Comparison of ENCODE assay signal across 17 cellular contexts in genomic region chr9:4196886-4197285, GRCh38.
A peak's percentile ranks its signal among the peaks of the same experiment; 100 is the strongest.
DNase-seq lines count a peak whose midpoint lies in the region; ATAC-seq and TF ChIP-seq lines count a peak whose summit lies in the region.
"Had no signal": no experiment of that assay in that cellular context is flagged by ENCODE, and none has a peak within 500 bp of the region (broad histone marks: within the 10 kb centered on the region; RNA-seq: fewer than 3 reads in every experiment).

No MANE protein-coding gene starts in this region.

- H3K9ac ChIP-seq in skeletal muscle satellite cell (ENCODE audit: low read depth, low read length) = no peak overlapping the region

- H3K27me3 Mint-ChIP-seq in activated naive CD8-positive, alpha-beta T cell treated with anti-CD3 and anti-CD28 coated beads, Interleukin-2, amount 50 U/mL, for 24 hours = peaks cover 3% of the 10 kb centered on the region
- no peaks in the 10 kb centered on the region for H3K27me3 Mint-ChIP-seq in activated naive CD8-positive, alpha-beta T cell treated with anti-CD3 and anti-CD28 coated beads for 36 hours
- peaks cover 6% of the 10 kb centered on the region for H3K27me3 Mint-ChIP-seq in activated T-cell treated with anti-CD3 and anti-CD28 coated beads, Interleukin-2, amount 50 U/mL, for 4 hours (ENCODE audit: low read depth)

- peaks cover 0 to 24% (median 11%) of the 10 kb centered on the region in 4 donors for H3K9me3 ChIP-seq in esophagus muscularis mucosa
- peaks cover 9% of the 10 kb centered on the region for H3K9me3 ChIP-seq in skeletal muscle satellite cell (replicated peaks; ENCODE audit: low read length)
- peaks cover 0 to 33% (median 0%) of the 10 kb centered on the region in 3 donors for H3K9me3 ChIP-seq in body of pancreas
- H3K9me3 ChIP-seq: ovary had no signal

- no peak for TF ChIP-seq EP300 in esophagus muscularis mucosa (IDR thresholded peaks at IDR 0.05)

- H3K27me3 ChIP-seq in esophagus muscularis mucosa (no peaks in the 10 kb centered on the region), skeletal muscle satellite cell (ENCODE audit: control insufficient read depth, insufficient read depth, low read length) (no peaks in the 10 kb centered on the region), body of pancreas (no peaks in the 10 kb centered on the region)
- H3K27me3 ChIP-seq: ovary, upper lobe of left lung had no signal

- peaks cover 9% of the 10 kb centered on the region for H3K36me3 Mint-ChIP-seq in activated naive CD8-positive, alpha-beta T cell treated with anti-CD3 and anti-CD28 coated beads, Interleukin-2, amount 50 U/mL, for 24 hours (ENCODE audit: low read depth)
- H3K36me3 Mint-ChIP-seq in activated naive CD8-positive, alpha-beta T cell treated with anti-CD3 and anti-CD28 coated beads for 36 hours = peaks cover 36% of the 10 kb centered on the region
- no peaks in the 10 kb centered on the region for H3K36me3 Mint-ChIP-seq in activated T-cell treated with anti-CD3 and anti-CD28 coated beads, Interleukin-2, amount 50 U/mL, for 4 hours (ENCODE audit: insufficient read depth)

- H3K27ac ChIP-seq in esophagus muscularis mucosa (replicated peaks in 1 of 4) (no peak overlapping the region), body of pancreas (no peak overlapping the region)
- H3K27ac ChIP-seq: ovary, upper lobe of left lung had no signal

- no peaks in the 10 kb centered on the region for H3K4me1 Mint-ChIP-seq in activated naive CD8-positive, alpha-beta T cell treated with anti-CD3 and anti-CD28 coated beads, Interleukin-2, amount 50 U/mL, for 24 hours
- H3K4me1 Mint-ChIP-seq in activated naive CD8-positive, alpha-beta T cell treated with anti-CD3 and anti-CD28 coated beads for 36 hours = no peaks in the 10 kb centered on the region
- H3K4me1 Mint-ChIP-seq in activated T-cell treated with anti-CD3 and anti-CD28 coated beads, Interleukin-2, amount 50 U/mL, for 4 hours (ENCODE audit: low read depth) = no peaks in the 10 kb centered on the region
- H3K4me1 Mint-ChIP-seq: naive thymus-derived CD4-positive, alpha-beta T cell had no signal

- no peak overlapping the region for H3K27ac Mint-ChIP-seq in activated naive CD8-positive, alpha-beta T cell treated with anti-CD3 and anti-CD28 coated beads, Interleukin-2, amount 50 U/mL, for 24 hours
- H3K27ac Mint-ChIP-seq in activated naive CD8-positive, alpha-beta T cell treated with anti-CD3 and anti-CD28 coated beads for 36 hours = no peak overlapping the region
- H3K27ac Mint-ChIP-seq: activated CD8-positive, alpha-beta T cell treated with anti-CD3 and anti-CD28 coated beads, Interleukin-2, amount 10 ng/mL, durations not matched to agents 7 days and 5 days; naive thymus-derived CD4-positive, alpha-beta T cell had no signal

- no peaks in the 10 kb centered on the region for H3K36me3 ChIP-seq in esophagus muscularis mucosa
- H3K36me3 ChIP-seq in skeletal muscle satellite cell (ENCODE audit: insufficient read depth, low read length) = no peaks in the 10 kb centered on the region
- H3K36me3 ChIP-seq in body of pancreas (replicated peaks in 1 of 2; ENCODE audit: insufficient read depth in 1 of 2, low read depth in 2 of 2) = no peaks in the 10 kb centered on the region
- H3K36me3 ChIP-seq: ovary, upper lobe of left lung had no signal

- TF ChIP-seq POLR2A in esophagus muscularis mucosa (IDR thresholded peaks at IDR 0.05; ENCODE audit: low read depth) = no peak
- TF ChIP-seq POLR2A in body of pancreas (IDR thresholded peaks at IDR 0.05) = no peak

- intact Hi-C loops in esophagus muscularis mucosa (cut with DNase I) (loop anchor here (5.0 kb wide), 1 partner anchor 120 kb away; no protein-coding TSS in a partner anchor), body of pancreas (cut with DNase I) (no loop called here)

- no peak overlapping the region for H3K4me2 ChIP-seq in skeletal muscle satellite cell (ENCODE audit: low read length)

- no peak for DNase-seq in activated naive CD8-positive, alpha-beta T cell treated with anti-CD3 and anti-CD28 coated beads, Interleukin-2, amount 50 U/mL, for 24 hours
- no peak for DNase-seq in activated naive CD8-positive, alpha-beta T cell treated with anti-CD3 and anti-CD28 coated beads for 36 hours
- peak; percentile 42 for DNase-seq in amniotic epithelial cell (ENCODE audit: low read depth)
- peak; percentile 37 for DNase-seq in esophagus muscularis mucosa (ENCODE audit: extremely low spot score)
- DNase-seq in activated T-cell treated with anti-CD3 and anti-CD28 coated beads, Interleukin-2, amount 50 U/mL, for 4 hours = no peak
- no peak for DNase-seq in body of pancreas
- DNase-seq: activated CD8-positive, alpha-beta T cell treated with anti-CD3 and anti-CD28 coated beads, Interleukin-2, amount 10 ng/mL, durations not matched to agents 7 days and 5 days; amniotic stem cell; central memory CD4-positive, alpha-beta T cell; naive thymus-derived CD4-positive, alpha-beta T cell; NCI-H1417 treated with DMSO at 0.1 percent for 48 hours; NCI-H526 treated with DMSO at 0.1 percent for 48 hours; ovary; Right ventricle myocardium superior had no signal

- 98% methylated on average over 3 of the region's 3 CpGs for WGBS in esophagus muscularis mucosa
- WGBS in body of pancreas, 2 donors = 96 to 100% methylated on average over 2 to 3 of the region's 3 CpGs

- no peak overlapping the region for H3K4me3 ChIP-seq in esophagus muscularis mucosa
- H3K4me3 ChIP-seq in skeletal muscle satellite cell (ENCODE audit: low read length) = peak overlapping the region; percentile 11
- no peak overlapping the region for H3K4me3 ChIP-seq in body of pancreas
- H3K4me3 ChIP-seq: ovary, upper lobe of left lung had no signal

- H3K4me1 ChIP-seq in esophagus muscularis mucosa (peaks cover 0 to 4% (median 0%) of the 10 kb centered on the region in 4 donors), skeletal muscle satellite cell (ENCODE audit: control insufficient read depth, insufficient read depth, low read length) (no peaks in the 10 kb centered on the region), body of pancreas (no peaks in the 10 kb centered on the region)
- H3K4me1 ChIP-seq: upper lobe of left lung had no signal

- peaks cover 30% of the 10 kb centered on the region for H3K9me3 Mint-ChIP-seq in activated naive CD8-positive, alpha-beta T cell treated with anti-CD3 and anti-CD28 coated beads, Interleukin-2, amount 50 U/mL, for 24 hours
- H3K9me3 Mint-ChIP-seq in activated naive CD8-positive, alpha-beta T cell treated with anti-CD3 and anti-CD28 coated beads for 36 hours = peaks cover 30% of the 10 kb centered on the region
- H3K9me3 Mint-ChIP-seq in activated T-cell treated with anti-CD3 and anti-CD28 coated beads, Interleukin-2, amount 50 U/mL, for 4 hours = peaks cover 40% of the 10 kb centered on the region

- no peak for TF ChIP-seq CTCF in esophagus muscularis mucosa (IDR thresholded peaks at IDR 0.05)
- no peak for TF ChIP-seq CTCF in body of pancreas (IDR thresholded peaks at IDR 0.05)

- peak; percentile 28 for ATAC-seq in activated naive CD8-positive, alpha-beta T cell treated with anti-CD3 and anti-CD28 coated beads, Interleukin-2, amount 50 U/mL, for 24 hours
- ATAC-seq in HG03432 (IDR thresholded peaks at IDR 0.05; ENCODE audit: unreplicated experiment) (no peak), body of pancreas (no peak)
- ATAC-seq in activated T-cell treated with anti-CD3 and anti-CD28 coated beads, Interleukin-2, amount 50 U/mL, for 4 hours = no peak
- ATAC-seq: activated CD8-positive, alpha-beta T cell treated with anti-CD3 and anti-CD28 coated beads, Interleukin-2, amount 10 ng/mL, durations not matched to agents 7 days and 5 days; naive thymus-derived CD4-positive, alpha-beta T cell had no signal

- no peak overlapping the region for H3K4me3 Mint-ChIP-seq in activated naive CD8-positive, alpha-beta T cell treated with anti-CD3 and anti-CD28 coated beads, Interleukin-2, amount 50 U/mL, for 24 hours
- H3K4me3 Mint-ChIP-seq in activated naive CD8-positive, alpha-beta T cell treated with anti-CD3 and anti-CD28 coated beads for 36 hours = no peak overlapping the region
- no peak overlapping the region for H3K4me3 Mint-ChIP-seq in activated T-cell treated with anti-CD3 and anti-CD28 coated beads, Interleukin-2, amount 50 U/mL, for 4 hours
- H3K4me3 Mint-ChIP-seq: activated CD8-positive, alpha-beta T cell treated with anti-CD3 and anti-CD28 coated beads, Interleukin-2, amount 10 ng/mL, durations not matched to agents 7 days and 5 days; naive thymus-derived CD4-positive, alpha-beta T cell had no signal

Comparison
In these comparisons a context has a peak if more than half of its experiments do, and no peak if none do; other contexts are left out.
1. DNase-seq: peak in amniotic epithelial cell (single experiment) and esophagus muscularis mucosa (single experiment); none in activated naive CD8-positive, alpha-beta T cell treated with anti-CD3 and anti-CD28 coated beads, Interleukin-2, amount 50 U/mL, for 24 hours (single experiment), activated naive CD8-positive, alpha-beta T cell treated with anti-CD3 and anti-CD28 coated beads for 36 hours (single experiment), activated T-cell treated with anti-CD3 and anti-CD28 coated beads, Interleukin-2, amount 50 U/mL, for 4 hours (single experiment) and body of pancreas (0 of 4).